23 cellular contexts compared by ENCODE assay signal in genomic region chr3:157149136-157149696, GRCh38. TPM values are rescaled to one million over a fixed set of nuclear protein-coding genes. Genes with fewer than 3 reads are reported as not detected.
A peak's percentile ranks its signal among the peaks of the same experiment; 100 is the strongest.
DNase-seq lines count a peak whose midpoint lies in the region; ATAC-seq, FAIRE-seq and TF ChIP-seq lines count a peak whose summit lies in the region.
"Had no signal": no experiment of that assay in that cellular context is flagged by ENCODE, and none has a peak within 500 bp of the region (broad histone marks: within the 10 kb centered on the region; RNA-seq: fewer than 3 reads in every experiment).

No MANE protein-coding gene starts in this region.

- peaks cover 22% of the 10 kb centered on the region for H3K79me2 ChIP-seq in Karpas-422 (ENCODE audit: low read length)

- peak overlapping the region in 2 of 3 donors; percentile 29 to 33 for H3K27ac Mint-ChIP-seq in CD4-positive, CD25-positive, alpha-beta regulatory T cell
- peak overlapping the region; percentile 41 for H3K27ac Mint-ChIP-seq in activated B cell treated with CpG ODN at 0.5 μM for 24 hours
- peak overlapping the region; percentile 19 for H3K27ac Mint-ChIP-seq in central memory CD8-positive, alpha-beta T cell (ENCODE audit: low read depth)
- H3K27ac Mint-ChIP-seq: neural progenitor cell had no signal

- no peak overlapping the region for H3K9ac ChIP-seq in Karpas-422 (ENCODE audit: low read length)
- H3K9ac ChIP-seq: neural progenitor cell had no signal

- POLR2A ChIA-PET in A549 (lab: Yijun Ruan, JAX), result interaction anchor here (1.2 to 1.6 kb wide), 2 partner anchors 11 to 474 kb away, joined by 3 to 12 read pairs; partner anchors contain the start of gene CCNL1
- POLR2A ChIA-PET in activated B cell treated with CpG ODN at 0.5 μM for 24 hours (lab: Charles Lee), result interaction anchor here (0.8 to 2.2 kb wide), 4 partner anchors 11 to 475 kb away, joined by 3 to 22 read pairs (median 6); partner anchors contain the start of genes CCNL1 and TIPARP

- no peak for TF ChIP-seq EP300 in A549 (IDR thresholded peaks at IDR 0.05)

- no peaks in the 10 kb centered on the region for H3K27me3 ChIP-seq in CD4-positive, CD25-positive, alpha-beta regulatory T cell (ENCODE audit: control insufficient read depth, insufficient read depth, low read length)
- no peaks in the 10 kb centered on the region for H3K27me3 ChIP-seq in Peyer's patch
- H3K27me3 ChIP-seq in Karpas-422 (ENCODE audit: low read length), result no peaks in the 10 kb centered on the region
- H3K27me3 ChIP-seq: neural progenitor cell, upper lobe of right lung had no signal

- CTCF ChIA-PET in A549 (lab: Yijun Ruan, JAX) (interaction anchor here (0.6 to 3.5 kb wide), 3 partner anchors 12 to 893 kb away, joined by 3 to 26 read pairs (median 4); no protein-coding TSS in a partner anchor), activated B cell treated with CpG ODN at 0.5 μM for 24 hours (lab: Charles Lee) (no interaction called here)

- no peaks in the 10 kb centered on the region for H3K27me3 Mint-ChIP-seq in CD4-positive, CD25-positive, alpha-beta regulatory T cell
- H3K27me3 Mint-ChIP-seq in activated B cell treated with CpG ODN at 0.5 μM for 24 hours, result no peaks in the 10 kb centered on the region
- H3K27me3 Mint-ChIP-seq in central memory CD8-positive, alpha-beta T cell, result no peaks in the 10 kb centered on the region

- no peak for TF ChIP-seq POLR2A in A549 (IDR thresholded peaks at IDR 0.05; ENCODE audit: low read length)
- no peak for TF ChIP-seq POLR2A in Peyer's patch (IDR thresholded peaks at IDR 0.05)

- H3K9me3 Mint-ChIP-seq in CD4-positive, CD25-positive, alpha-beta regulatory T cell, result no peaks in the 10 kb centered on the region
- H3K9me3 Mint-ChIP-seq in activated B cell treated with CpG ODN at 0.5 μM for 24 hours, result no peaks in the 10 kb centered on the region
- H3K9me3 Mint-ChIP-seq in central memory CD8-positive, alpha-beta T cell, result no peaks in the 10 kb centered on the region
- H3K9me3 Mint-ChIP-seq: neural progenitor cell had no signal

- H3K4me1 ChIP-seq in A549, result peaks cover 8% of the 10 kb centered on the region; the same call in 2 of the 3 replicates
- peaks cover 17% of the 10 kb centered on the region for H3K4me1 ChIP-seq in CD4-positive, CD25-positive, alpha-beta regulatory T cell (ENCODE audit: control insufficient read depth, insufficient read depth, low read length, poor library complexity, severe bottlenecking)
- peaks cover 0 to 7% (median 0%) of the 10 kb centered on the region in 4 donors for H3K4me1 ChIP-seq in Peyer's patch
- peaks cover 19% of the 10 kb centered on the region for H3K4me1 ChIP-seq in Karpas-422 (ENCODE audit: low read length)
- H3K4me1 ChIP-seq: neural progenitor cell had no signal

- no peak overlapping the region for H3K4me2 ChIP-seq in A549
- no peak overlapping the region for H3K4me2 ChIP-seq in Karpas-422 (ENCODE audit: low read depth, low read length, poor library complexity, severe bottlenecking)
- H3K4me2 ChIP-seq: neural progenitor cell had no signal

- peaks cover 43 to 77% (median 51%) of the 10 kb centered on the region in 4 donors for H3K4me1 Mint-ChIP-seq in CD4-positive, CD25-positive, alpha-beta regulatory T cell
- peaks cover 8% of the 10 kb centered on the region for H3K4me1 Mint-ChIP-seq in activated B cell treated with CpG ODN at 0.5 μM for 24 hours
- peaks cover 21% of the 10 kb centered on the region for H3K4me1 Mint-ChIP-seq in central memory CD8-positive, alpha-beta T cell

- DNase-seq in A549 (ENCODE audit: low read depth in 1 of 2, low spot score in 1 of 2) (no peak), activated B cell treated with CpG ODN at 0.5 μM for 24 hours (no peak), Peyer's patch (no peak), Karpas-422 (no peak), HK-2 (ENCODE audit: unreplicated experiment) (no peak)
- DNase-seq in CD4-positive, CD25-positive, alpha-beta regulatory T cell, result no peak
- no peak for DNase-seq in central memory CD8-positive, alpha-beta T cell (ENCODE audit: low spot score in 2 of 2)
- DNase-seq: activated T-cell treated with anti-CD3 and anti-CD28 coated beads for 4 hours; DMS53; GDM1; GOT3; lower lobe of right lung; NCI-H1092; NCI-H187; NCI-H2171 treated with DMSO at 0.1 percent for 48 hours; NCI-H524 treated with DMSO at 0.1 percent for 48 hours; stimulated activated CD8-positive, alpha-beta memory T cell treated with anti-CD3 and anti-CD28 coated beads, Interleukin-4, amount 100 ng/mL, for 48 hours; substantia nigra; upper lobe of right lung had no signal

- peaks cover 62% of the 10 kb centered on the region for H3K36me3 Mint-ChIP-seq in CD4-positive, CD25-positive, alpha-beta regulatory T cell
- H3K36me3 Mint-ChIP-seq in activated B cell treated with CpG ODN at 0.5 μM for 24 hours (ENCODE audit: low read depth), result peaks cover 91% of the 10 kb centered on the region
- peaks cover 94% of the 10 kb centered on the region for H3K36me3 Mint-ChIP-seq in central memory CD8-positive, alpha-beta T cell (ENCODE audit: insufficient read depth)

- H3K9me3 ChIP-seq in A549 (no peaks in the 10 kb centered on the region), Peyer's patch (no peaks in the 10 kb centered on the region), Karpas-422 (ENCODE audit: low read length) (no peaks in the 10 kb centered on the region)
- H3K9me3 ChIP-seq in CD4-positive, CD25-positive, alpha-beta regulatory T cell (ENCODE audit: control insufficient read depth in 2 of 2, low read length in 2 of 2), result no peaks in the 10 kb centered on the region
- H3K9me3 ChIP-seq: lower lobe of right lung, upper lobe of right lung had no signal

- no peak for TF ChIP-seq CTCF in A549 (IDR thresholded peaks at IDR 0.05)
- TF ChIP-seq CTCF in activated B cell treated with CpG ODN at 0.5 μM for 24 hours (IDR thresholded peaks at IDR 0.05), result no peak
- no peak for TF ChIP-seq CTCF in Peyer's patch (IDR thresholded peaks at IDR 0.05)

- no peak for TF ChIP-seq RAD21 in A549 (conservative IDR thresholded peaks at IDR 0.05 in 1 of 2, IDR thresholded peaks at IDR 0.05 in 1 of 2)

- H4K20me1 ChIP-seq in Karpas-422 (ENCODE audit: insufficient read depth, low read depth, low read length), result peaks cover 20% of the 10 kb centered on the region; the same call in 1 of the 2 replicates

- H3K27ac ChIP-seq in A549 (no peak overlapping the region), Peyer's patch (no peak overlapping the region), Karpas-422 (ENCODE audit: low read length) (no peak overlapping the region)
- peak overlapping the region; percentile 38 for H3K27ac ChIP-seq in CD4-positive, CD25-positive, alpha-beta regulatory T cell (ENCODE audit: insufficient read depth, low read length, poor library complexity, severe bottlenecking)
- H3K27ac ChIP-seq: epithelial cell of prostate, lower lobe of right lung, neural progenitor cell, upper lobe of right lung had no signal

- peak overlapping the region in 1 of 4 donors; percentile 15 for H3K4me3 Mint-ChIP-seq in CD4-positive, CD25-positive, alpha-beta regulatory T cell
- no peak overlapping the region for H3K4me3 Mint-ChIP-seq in activated B cell treated with CpG ODN at 0.5 μM for 24 hours
- H3K4me3 Mint-ChIP-seq in central memory CD8-positive, alpha-beta T cell, result no peak overlapping the region
- H3K4me3 Mint-ChIP-seq: neural progenitor cell had no signal

- peaks cover 99% of the 10 kb centered on the region for H3K36me3 ChIP-seq in CD4-positive, CD25-positive, alpha-beta regulatory T cell (ENCODE audit: control insufficient read depth, insufficient read depth, low read length)
- peaks cover 0 to 99% (median 8%) of the 10 kb centered on the region in 3 donors for H3K36me3 ChIP-seq in Peyer's patch
- H3K36me3 ChIP-seq in Karpas-422 (ENCODE audit: insufficient read depth, low read length), result peaks cover 85% of the 10 kb centered on the region

- WGBS in A549 (ENCODE audit: missing lambda C conversion rate), result 95% methylated on average over 5 of the region's 5 CpGs

- no peak overlapping the region for H2AFZ ChIP-seq in Karpas-422 (ENCODE audit: low read length)
- H2AFZ ChIP-seq: neural progenitor cell had no signal

- intact Hi-C loops in activated B cell treated with CpG ODN at 0.5 μM for 24 hours (cut with micrococcal nuclease), result no loop called here

- no peaks in the 10 kb centered on the region for H3K9me2 ChIP-seq in Karpas-422 (replicated peaks; ENCODE audit: insufficient read depth, low read length)

- FAIRE-seq in A549 (lab: Jason Lieb, UNC), result no peak
- FAIRE-seq: GM18507 had no signal

- ATAC-seq in A549, result no peak
- ATAC-seq in CD4-positive, CD25-positive, alpha-beta regulatory T cell (ENCODE audit: low read depth in 2 of 2), result no peak
- no peak for ATAC-seq in activated B cell treated with CpG ODN at 0.5 μM for 24 hours (ENCODE audit: low read depth)
- ATAC-seq in central memory CD8-positive, alpha-beta T cell (replicated peaks; ENCODE audit: extremely low read depth, poor library complexity, severe bottlenecking), result no peak
- no peak for ATAC-seq in GM21825 (IDR thresholded peaks at IDR 0.05; ENCODE audit: unreplicated experiment)
- ATAC-seq: lower lobe of right lung, upper lobe of right lung had no signal

- H3K4me3 ChIP-seq in A549 (no peak overlapping the region), Peyer's patch (no peak overlapping the region), Karpas-422 (ENCODE audit: low read length) (no peak overlapping the region)
- H3K4me3 ChIP-seq in CD4-positive, CD25-positive, alpha-beta regulatory T cell (ENCODE audit: low read depth, low read length), result no peak overlapping the region
- H3K4me3 ChIP-seq: lower lobe of right lung, neural progenitor cell, upper lobe of right lung had no signal

TF ChIP-seq in A549, 52 proteins besides CTCF, POLR2A, EP300 and RAD21 (continues in another document):
- no peak for TF ChIP-seq ATOH8 (CRISPR knock-in tag; IDR thresholded peaks at IDR 0.05; ENCODE audit: low read depth)

RNA-seq across cellular contexts. Expression of gene CCNL1, which starts 10.7 kb away (rescaled TPM):
- polyA plus RNA-seq in A549 (2011; rRNA removed) (130 and 170 TPM in 2 replicates), A549 (2017; fragmentation: RNase III; extraction: RNeasy Plus Mini Kit Qiagen cat#74134 plus additional on column Dnase treatment) (39.7 to 51.3 TPM (median 45.1 TPM) in 3 replicates)
- polyA plus RNA-seq in A549 (2012; cell fraction: cytosol; rRNA removed), result 39.2 and 43.3 TPM in 2 replicates
- 258 and 267 TPM in 2 replicates for polyA plus RNA-seq in A549 (2012; cell fraction: nucleus; rRNA removed)
- polyA minus RNA-seq in A549 (2011; rRNA and poly(A)+ RNA removed), result 111 and 159 TPM in 2 replicates
- 1,080 TPM for total RNA-seq in CD4-positive, CD25-positive, alpha-beta regulatory T cell
- polyA plus RNA-seq in CD4-positive, CD25-positive, alpha-beta regulatory T cell, result 10 to 100 TPM; 48.7 to 71.3 (median 57.9) TPM
- total RNA-seq in activated B cell treated with CpG ODN at 0.5 μM for 24 hours (184 and 222 TPM in 2 replicates), Peyer's patch (100 to 1,000 TPM; 309 to 477 (median 414) TPM)
- 174 and 221 TPM in 2 replicates for total RNA-seq in Karpas-422 (2014; rRNA removed; shearing (Covaris generic); ENCODE audit: low replicate concordance)
